Comparison of ENCODE assay signal across 10 cellular contexts in the genomic region with DNA sequence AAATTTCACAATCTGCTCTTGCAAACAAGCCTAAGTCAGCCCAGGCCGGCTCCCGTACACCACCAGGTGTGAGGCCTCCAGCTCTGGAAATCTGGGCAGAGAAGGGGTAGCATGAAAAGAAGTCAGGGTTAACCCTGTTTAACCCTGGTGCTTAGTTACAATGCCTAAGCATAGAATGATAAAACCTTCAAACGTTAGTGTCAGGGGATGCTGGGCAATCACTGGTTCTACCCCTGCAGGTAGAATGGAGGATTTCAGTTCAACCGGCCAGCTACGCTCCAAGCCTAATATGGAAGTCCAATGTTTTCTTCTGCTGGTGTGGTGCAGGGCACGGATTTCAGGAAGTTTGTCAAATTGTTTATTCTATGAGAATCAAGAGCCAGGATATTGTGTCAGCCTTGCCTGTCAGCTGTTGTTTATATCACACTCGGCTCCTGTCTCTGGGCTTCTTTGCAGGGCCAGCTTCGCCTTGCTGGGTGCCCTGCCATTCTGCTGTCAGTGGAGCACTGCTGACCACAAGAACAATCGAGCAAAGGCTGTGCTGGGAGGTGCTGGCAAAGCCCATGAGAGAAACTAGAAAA. TPM values are rescaled to one million over a fixed set of nuclear protein-coding genes. Genes with fewer than 3 reads are reported as not detected.
A peak's percentile ranks its signal among the peaks of the same experiment; 100 is the strongest.
DNase-seq lines count a peak whose midpoint lies in the region; ATAC-seq and TF ChIP-seq lines count a peak whose summit lies in the region.
"Had no signal": no experiment of that assay in that cellular context is flagged by ENCODE, and none has a peak within 500 bp of the region (broad histone marks: within the 10 kb centered on the region; RNA-seq: fewer than 3 reads in every experiment).

No MANE protein-coding gene starts in this region.

- no peak for TF ChIP-seq CTCF in coronary artery (IDR thresholded peaks at IDR 0.05)
- no peak for TF ChIP-seq CTCF in liver (IDR thresholded peaks at IDR 0.05; ENCODE audit: low read depth, low read length, missing input control)
- no peak for TF ChIP-seq CTCF in thyroid gland (IDR thresholded peaks at IDR 0.05)
- no peak for TF ChIP-seq CTCF in GM10248 (IDR thresholded peaks at IDR 0.05; ENCODE audit: control extremely low read depth, extremely low read depth, low read depth, missing control alignments)

- peak; percentile 33 for DNase-seq in NCI-H2196 (lab: John Stamatoyannopoulos, UW; ENCODE audit: unreplicated experiment)
- no peak for DNase-seq in coronary artery (ENCODE audit: low spot score)
- no peak for DNase-seq in thyroid gland
- no peak for DNase-seq in GM10248 (ENCODE audit: extremely low spot score)
- no peak for DNase-seq in HAP-1 (ENCODE audit: low spot score in 2 of 2)
- no peak for DNase-seq in activated CD8-positive, alpha-beta memory T cell treated with anti-CD3 and anti-CD28 coated beads, Interleukin-2, amount 50 U/mL, for 48 hours
- DNase-seq: effector CD8-positive, alpha-beta T cell; stimulated activated CD8-positive, alpha-beta memory T cell treated with anti-CD3 and anti-CD28 coated beads, Interleukin-4, amount 100 ng/mL, for 48 hours had no signal

- in situ Hi-C loops in HAP-1 (cut with MboI; ENCODE audit: low sequenced_read_pairs), result loop anchor here (25.0 kb wide), 1 partner anchor 94 kb away; no protein-coding TSS in a partner anchor

- ATAC-seq in HG02970 (IDR thresholded peaks at IDR 0.05; ENCODE audit: low FRiP score, unreplicated experiment), result no peak

- 46% methylated on average over 9 of the region's 9 CpGs for WGBS in liver
- WGBS in thyroid gland, 2 donors, result 67 to 77% methylated on average over 9 of the region's 9 CpGs

- no peaks in the 10 kb centered on the region for H3K9me3 ChIP-seq in liver (ENCODE audit: control insufficient read depth in 4 of 4, low read length in 3 of 4)
- no peaks in the 10 kb centered on the region for H3K9me3 ChIP-seq in thyroid gland
- no peaks in the 10 kb centered on the region for H3K9me3 ChIP-seq in HAP-1

- no peak overlapping the region for H3K4me3 ChIP-seq in coronary artery
- H3K4me3 ChIP-seq in liver (ENCODE audit: low read depth in 1 of 3, low read length in 3 of 3), result no peak overlapping the region
- no peak overlapping the region for H3K4me3 ChIP-seq in thyroid gland (replicated peaks in 1 of 3)
- no peak overlapping the region for H3K4me3 ChIP-seq in HAP-1

- POLR2A ChIA-PET in GM10248 (lab: Yijun Ruan, JAX), result no interaction called here

- H3K9ac ChIP-seq in liver (ENCODE audit: low read depth in 1 of 2, low read length in 2 of 2), result no peak overlapping the region

- TF ChIP-seq POLR2A in thyroid gland (IDR thresholded peaks at IDR 0.05), result no peak

- H3K4me1 ChIP-seq in liver (ENCODE audit: control insufficient read depth in 4 of 4, insufficient read depth in 4 of 4, low read length in 3 of 4) (peaks cover 0 to 7% (median 0%) of the 10 kb centered on the region in 4 donors), thyroid gland (peaks cover 0 to 13% of the 10 kb centered on the region in 2 donors), HAP-1 (no peaks in the 10 kb centered on the region)

- no peaks in the 10 kb centered on the region for H3K36me3 ChIP-seq in liver (ENCODE audit: control insufficient read depth in 4 of 4, insufficient read depth in 3 of 4, low read depth in 1 of 4, low read length in 3 of 4)
- H3K36me3 ChIP-seq in thyroid gland, result no peaks in the 10 kb centered on the region
- no peaks in the 10 kb centered on the region for H3K36me3 ChIP-seq in HAP-1 (replicated peaks)

- TF ChIP-seq RAD21 in liver (IDR thresholded peaks at IDR 0.05), result peak; percentile 25 to 36

- CTCF ChIA-PET in GM10248 (lab: Yijun Ruan, JAX), result interaction anchor here (1.0 to 1.8 kb wide), 6 partner anchors 10 to 414 kb away, joined by 3 to 7 read pairs (median 3); a partner anchor contains a TSS

- intact Hi-C loops in thyroid gland (cut with DNase I), result no loop called here

- H3K27me3 ChIP-seq in liver (ENCODE audit: control insufficient read depth in 4 of 4, insufficient read depth in 4 of 4, low read length in 3 of 4) (no peaks in the 10 kb centered on the region), thyroid gland (no peaks in the 10 kb centered on the region), HAP-1 (ENCODE audit: low read depth) (no peaks in the 10 kb centered on the region)

- H3K27ac ChIP-seq in coronary artery (peak overlapping the region; percentile 45 to 59), liver (ENCODE audit: low read depth in 1 of 2, low read length in 2 of 2) (peak overlapping the region; percentile 31 to 61), thyroid gland (peak overlapping the region in 2 of 3 donors; percentile 33 to 38)

TF ChIP-seq in liver, 16 proteins besides CTCF, POLR2A, EP300 and RAD21:
- TF ChIP-seq, protein P1, sequence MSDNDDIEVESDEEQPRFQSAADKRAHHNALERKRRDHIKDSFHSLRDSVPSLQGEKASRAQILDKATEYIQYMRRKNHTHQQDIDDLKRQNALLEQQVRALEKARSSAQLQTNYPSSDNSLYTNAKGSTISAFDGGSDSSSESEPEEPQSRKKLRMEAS (IDR thresholded peaks at IDR 0.05), result no peak
- TF ChIP-seq RXRA (IDR thresholded peaks at IDR 0.05), result peak in 1 of 2 donors; percentile 15

RNA-seq across cellular contexts. Expression of a gene that starts 20.2 kb away (rescaled TPM):
- total RNA-seq in liver (10 to 100 TPM; 15.0 to 16.0 TPM), thyroid gland (10 to 100 TPM; 13.6 to 53.8 (median 24.0) TPM)
- polyA plus RNA-seq in liver, result 1 to 10 TPM; 1.5 to 8.7 TPM

RNA-seq across cellular contexts. Expression of a gene that starts 56.9 kb away (rescaled TPM):
- total RNA-seq in liver (1 to 10 TPM; 1.4 to 6.6 TPM), thyroid gland (10 to 100 TPM; 30.4 to 78.5 (median 72.2) TPM)
- 1 to 10 TPM; 2.9 to 3.2 TPM for polyA plus RNA-seq in liver

Comparison
In these comparisons a context has a peak if more than half of its experiments do, and no peak if none do; other contexts are left out.
1. RNA of a gene that starts 56.9 kb away (total RNA-seq): 30.4 to 78.5 TPM in thyroid gland; 1.4 to 6.6 TPM in liver; every median in the first group is over 4 times any median in the second.
2. Peak in every context shown above with its lines, with median percentiles within 50 percentile points of each other: H3K27ac ChIP-seq.